17 cellular contexts compared by ENCODE assay signal in the genomic region with DNA sequence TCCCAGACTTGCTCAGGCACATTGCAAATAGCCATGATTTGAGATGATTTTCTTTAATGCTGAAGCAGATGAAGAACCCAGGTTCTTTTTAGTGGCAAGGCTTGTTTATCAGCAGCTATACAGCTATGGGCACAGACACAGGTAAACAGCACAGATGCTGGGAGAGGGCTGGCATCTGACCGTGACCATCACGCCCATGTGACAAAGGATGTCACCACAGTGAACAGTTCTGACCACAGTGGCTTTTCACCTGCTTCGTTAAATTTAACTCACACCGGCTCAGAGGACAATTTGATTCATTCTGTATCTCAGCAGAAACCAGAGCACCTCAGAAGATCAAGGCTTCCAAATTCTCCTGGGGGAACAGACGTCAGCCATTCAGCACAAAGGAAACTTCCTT.
DNase-seq lines count a peak whose midpoint lies in the region; ATAC-seq, FAIRE-seq and TF ChIP-seq lines count a peak whose summit lies in the region.
"Had no signal": no experiment of that assay in that cellular context is flagged by ENCODE, and none has a peak within 500 bp of the region (broad histone marks: within the 10 kb centered on the region; RNA-seq: fewer than 3 reads in every experiment).

No MANE protein-coding gene starts in this region.

- TF ChIP-seq CTCF in lower lobe of right lung (IDR thresholded peaks at IDR 0.05): no peak
- TF ChIP-seq CTCF in kidney (IDR thresholded peaks at IDR 0.05; ENCODE audit: borderline replicate concordance, extremely low read depth, insufficient read depth): no peak
- TF ChIP-seq CTCF in RWPE1 (conservative IDR thresholded peaks at IDR 0.05; ENCODE audit: low read depth): no peak

- H3K4me3 ChIP-seq in lower lobe of right lung (no peak overlapping the region), kidney (ENCODE audit: low read length in 2 of 2) (no peak overlapping the region)
- H3K4me3 ChIP-seq: tibial artery had no signal

- H3K4me1 ChIP-seq in lower lobe of right lung (peaks cover 16% of the 10 kb centered on the region), kidney (ENCODE audit: control insufficient read depth in 1 of 2, insufficient read depth in 1 of 2, low read depth in 1 of 2, low read length in 2 of 2) (no peaks in the 10 kb centered on the region)
- H3K4me1 ChIP-seq: BE2C had no signal

- no peak overlapping the region for H3K9ac ChIP-seq in kidney (ENCODE audit: low read length in 2 of 2)

- no peaks in the 10 kb centered on the region for H3K36me3 ChIP-seq in lower lobe of right lung
- no peaks in the 10 kb centered on the region for H3K36me3 ChIP-seq in kidney (ENCODE audit: control insufficient read depth in 1 of 2, insufficient read depth in 2 of 2, low read length in 2 of 2)
- H3K36me3 ChIP-seq: BE2C, tibial artery had no signal

- no peaks in the 10 kb centered on the region for H3K27me3 ChIP-seq in lower lobe of right lung (ENCODE audit: low read depth)
- H3K27me3 ChIP-seq: BE2C had no signal

- H3K9me3 ChIP-seq in lower lobe of right lung (no peaks in the 10 kb centered on the region), kidney (ENCODE audit: control insufficient read depth in 1 of 2, low read length in 2 of 2) (no peaks in the 10 kb centered on the region)
- H3K9me3 ChIP-seq: BE2C, tibial artery had no signal

- intact Hi-C loops in lower lobe of right lung (cut with DNase I): no loop called here
- intact Hi-C loops in kidney (cut with DNase I): no loop called here

- FAIRE-seq in kidney (lab: Jason Lieb, UNC): no peak

- peak overlapping the region; percentile 31 for H3K27ac ChIP-seq in lower lobe of right lung
- no peak overlapping the region for H3K27ac ChIP-seq in kidney (ENCODE audit: low read depth in 2 of 2, low read length in 2 of 2)
- no peak overlapping the region for H3K27ac ChIP-seq in RWPE1
- H3K27ac ChIP-seq: tibial artery, VCaP had no signal

- POLR2A ChIA-PET in RWPE1 (lab: Yijun Ruan, JAX; ENCODE audit: low non-redundant PET): no interaction called here

- peak; percentile 89 for ATAC-seq in GM18511 (IDR thresholded peaks at IDR 0.05; ENCODE audit: unreplicated experiment)
- peak; percentile 71 for ATAC-seq in GM21619 (IDR thresholded peaks at IDR 0.05; ENCODE audit: unreplicated experiment)
- ATAC-seq in lower lobe of right lung: no peak
- ATAC-seq: stimulated activated memory B cell treated with anti-CD40 and anti-IgM and Interleukin-4, amounts not matched to agents 10 μg/mL and 1 μg/mL and 100 μg/mL, for 72 hours had no signal

- peak; percentile 41 to 42 for DNase-seq in NCI-H187 (lab: John Stamatoyannopoulos, UW)
- DNase-seq in lower lobe of right lung: no peak
- no peak for DNase-seq in kidney
- no peak for DNase-seq in NCI-H1105 (lab: John Stamatoyannopoulos, UW)
- DNase-seq in RWPE1 (ENCODE audit: low spot score): no peak
- DNase-seq: amygdala; BE2C; cerebellar nuclear complex; effector memory CD4-positive, alpha-beta T cell; mesenchymal stem cell; MV-4-11; nephron progenitor cell; tibial artery had no signal

- CTCF ChIA-PET in RWPE1 (lab: Yijun Ruan, JAX): interaction anchor here (0.6 to 1.3 kb wide), 3 partner anchors 8 to 343 kb away, joined by 3 to 6 read pairs (median 5); no protein-coding TSS in a partner anchor

Comparison
In these comparisons a context has a peak if more than half of its experiments do, and no peak if none do; other contexts are left out.
1. ATAC-seq: peak in GM18511 (single experiment) and GM21619 (single experiment); none in lower lobe of right lung (0 of 2).
2. DNase-seq: peak in NCI-H187 (2 of 2); none in lower lobe of right lung (single experiment), kidney (single experiment), NCI-H1105 (single experiment) and RWPE1 (single experiment).